In genomic region chr10:79285315-79286185, GRCh38 we compare ENCODE assay signal across 1 cellular context.
TF ChIP-seq lines count a peak whose summit lies in the region.

No MANE protein-coding gene starts in this region.

TF ChIP-seq in WTC11, 78 proteins besides CTCF, POLR2A, EP300 and RAD21 (continued from another document):
- TF ChIP-seq STAT6 (CRISPR knock-in tag; conservative IDR thresholded peaks at IDR 0.05; ENCODE audit: low read depth): no peak
- TF ChIP-seq ZNF317 (CRISPR knock-in tag; IDR thresholded peaks at IDR 0.05; ENCODE audit: borderline replicate concordance, low read depth): no peak
- no peak for TF ChIP-seq E2F4 (CRISPR knock-in tag; IDR thresholded peaks at IDR 0.05; ENCODE audit: borderline replicate concordance, low read depth)
- TF ChIP-seq RELA (CRISPR knock-in tag; IDR thresholded peaks at IDR 0.05; ENCODE audit: borderline replicate concordance): no peak
- no peak for TF ChIP-seq ZBTB21 (CRISPR knock-in tag; IDR thresholded peaks at IDR 0.05; ENCODE audit: borderline replicate concordance)
TF ChIP-seq in WTC11: peak in this region for 0.
